In the genomic region with DNA sequence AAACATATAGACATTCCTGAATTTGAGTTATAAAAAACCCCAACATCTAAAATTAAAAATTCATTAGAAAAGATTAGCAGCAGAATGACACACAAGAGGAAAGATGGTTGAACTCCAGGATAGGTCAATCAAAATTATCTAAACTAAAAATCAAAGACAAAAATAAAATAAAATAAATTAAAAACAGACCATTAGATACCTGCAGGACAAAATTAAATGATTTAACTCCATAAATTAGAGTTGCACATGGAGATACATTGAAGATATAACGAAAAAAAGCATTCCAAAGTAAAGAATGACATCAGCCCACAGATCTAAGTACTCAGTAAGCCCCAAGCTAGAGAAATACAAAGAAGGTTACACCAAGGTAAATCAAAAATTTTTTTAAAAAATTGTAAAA, we compare ENCODE assay signal across 30 cellular contexts.
"Had no signal": no experiment of that assay in that cellular context is flagged by ENCODE, and none has a peak within 500 bp of the region (broad histone marks: within the 10 kb centered on the region; RNA-seq: fewer than 3 reads in every experiment).

No MANE protein-coding gene starts in this region.

- H3K9me3 ChIP-seq: adrenal gland, ascending aorta, body of pancreas, breast epithelium had no signal

- H3K36me3 ChIP-seq: adrenal gland, ascending aorta, brain microvascular endothelial cell, breast epithelium, cardiac muscle cell had no signal

- H3K27ac ChIP-seq: adrenal gland, ascending aorta, body of pancreas, brain microvascular endothelial cell, breast epithelium, cardiac muscle cell had no signal

- H3K27me3 ChIP-seq: adrenal gland, ascending aorta, body of pancreas, brain microvascular endothelial cell, breast epithelium, cardiac muscle cell had no signal

- DNase-seq: activated effector memory CD4-positive, alpha-beta T cell treated with anti-CD3 and anti-CD28 coated beads, Interleukin-2, amount 50 U/mL, for 16 hours; activated effector memory CD4-positive, alpha-beta T cell treated with Interleukin-2 at 50 U/mL for 16 hours; activated gamma-delta T cell; activated gamma-delta T cell treated with Interleukin-2 at 50 U/mL for 16 hours; activated naive CD4-positive, alpha-beta T cell; activated naive CD4-positive, alpha-beta T cell treated with anti-CD3 and anti-CD28 coated beads for 36 hours; activated naive CD4-positive, alpha-beta T cell treated with anti-CD3 and anti-CD28 coated beads, Interleukin-2, amount 10 ng/mL, durations not matched to agents 7 days and 5 days; activated naive CD4-positive, alpha-beta T cell treated with anti-CD3 and anti-CD28 coated beads, Interleukin-2, amount 50 U/mL, for 16 hours; activated naive CD4-positive, alpha-beta T cell treated with Interleukin-2 at 50 U/mL for 16 hours; activated naive CD8-positive, alpha-beta T cell treated with anti-CD3 and anti-CD28 coated beads for 36 hours; activated naive CD8-positive, alpha-beta T cell treated with anti-CD3 and anti-CD28 coated beads, Interleukin-2, amount 10 ng/mL, durations not matched to agents 7 days and 5 days; activated naive CD8-positive, alpha-beta T cell treated with anti-CD3 and anti-CD28 coated beads, Interleukin-2, amount 50 U/mL, for 24 hours; activated T-cell treated with anti-CD3 and anti-CD28 coated beads, Interleukin-2, amount 50 U/mL, for 4 hours; activated T-cell treated with anti-CD3 and anti-CD28 coated beads, Interleukin-2, amount 50 U/mL, for 48 hours; activated T-cell treated with anti-CD3 and anti-CD28 coated beads, Interleukin-2, amount 50 U/mL, for 72 hours; adrenal gland; amniotic stem cell; amygdala; anterior cingulate cortex; aorta; body of pancreas; brain microvascular endothelial cell; caudate nucleus; central memory CD4-positive, alpha-beta T cell; cerebellar nuclear complex had no signal

- H3K4me3 ChIP-seq: adrenal gland, ascending aorta, body of pancreas, breast epithelium, cardiac muscle cell had no signal

- H3K4me1 ChIP-seq: adrenal gland, ascending aorta, body of pancreas, breast epithelium had no signal

- ATAC-seq: activated naive CD4-positive, alpha-beta T cell treated with anti-CD3 and anti-CD28 coated beads, Interleukin-2, amount 50 U/mL, for 72 hours; activated naive CD8-positive, alpha-beta T cell treated with anti-CD3 and anti-CD28 coated beads, Interleukin-2, amount 50 U/mL, for 24 hours; activated T-cell treated with anti-CD3 and anti-CD28 coated beads, Interleukin-2, amount 50 U/mL, for 4 hours; activated T-cell treated with anti-CD3 and anti-CD28 coated beads, Interleukin-2, amount 50 U/mL, for 72 hours; activated T-helper 17 cell treated with anti-CD3 and anti-CD28 coated beads, Interleukin-2, amount 50 U/mL, for 72 hours; body of pancreas had no signal
